8 cellular contexts compared by ENCODE assay signal in genomic region chr10:99731296-99732032, GRCh38. TPM values are rescaled to one million over a fixed set of nuclear protein-coding genes. Genes with fewer than 3 reads are reported as not detected.
DNase-seq lines count a peak whose midpoint lies in the region; ATAC-seq and TF ChIP-seq lines count a peak whose summit lies in the region.

No MANE protein-coding gene starts in this region.

- peak overlapping the region; percentile 93 for H2AFZ ChIP-seq in GM23248

- H4K20me1 ChIP-seq in GM23248 (ENCODE audit: insufficient read depth) = no peaks in the 10 kb centered on the region

- H3K9ac ChIP-seq in GM23248 = peak overlapping the region; percentile 86

- no peak for TF ChIP-seq POLR2A in spleen (IDR thresholded peaks at IDR 0.05)

- H3K27ac Mint-ChIP-seq in CD14-positive monocyte (peak overlapping the region; percentile 91 to 99 (median 99)), T-helper 17 cell (peak overlapping the region; percentile 99), glutamatergic neuron (ENCODE audit: unreplicated experiment) (peak overlapping the region; percentile 97)

- H3K79me2 ChIP-seq in GM23248 (ENCODE audit: insufficient read depth) = peaks cover 46% of the 10 kb centered on the region

- no peak for DNase-seq in CD14-positive monocyte (ENCODE audit: low spot score)
- DNase-seq in GM23248 = no peak
- DNase-seq in T-helper 17 cell = no peak
- no peak for DNase-seq in glutamatergic neuron
- DNase-seq in spleen = no peak
- no peak for DNase-seq in A172 (ENCODE audit: low spot score)
- no peak for DNase-seq in NCI-H1417 treated with DMSO at 0.1 percent for 48 hours (lab: John Stamatoyannopoulos, UW)
- DNase-seq in activated CD4-positive, alpha-beta T cell treated with anti-CD3 and anti-CD28 coated beads for 48 hours = no peak

- H3K4me1 Mint-ChIP-seq in CD14-positive monocyte (peaks cover 18% of the 10 kb centered on the region), T-helper 17 cell (peaks cover 25% of the 10 kb centered on the region), glutamatergic neuron (ENCODE audit: low read depth, unreplicated experiment) (peaks cover 6% of the 10 kb centered on the region)

- peaks cover 10% of the 10 kb centered on the region for H3K36me3 ChIP-seq in GM23248 (ENCODE audit: low read depth)
- H3K36me3 ChIP-seq in spleen = peaks cover 0 to 46% (median 19%) of the 10 kb centered on the region in 6 donors

- H3K4me1 ChIP-seq in GM23248 (ENCODE audit: insufficient read depth) (peaks cover 20% of the 10 kb centered on the region; the same call in 1 of the 2 replicates), spleen (peaks cover 4 to 69% (median 42%) of the 10 kb centered on the region in 6 donors)

- no peaks in the 10 kb centered on the region for H3K9me2 ChIP-seq in GM23248 (ENCODE audit: insufficient read depth)

- H3K36me3 Mint-ChIP-seq in CD14-positive monocyte (peaks cover 28 to 39% of the 10 kb centered on the region in 2 donors), T-helper 17 cell (ENCODE audit: low read depth) (peaks cover 2% of the 10 kb centered on the region), glutamatergic neuron (ENCODE audit: unreplicated experiment) (no peaks in the 10 kb centered on the region)

- ATAC-seq in T-helper 17 cell = no peak

- peaks cover 17% of the 10 kb centered on the region for H3F3A ChIP-seq in GM23248 (ENCODE audit: insufficient read depth)

- H3K4me3 ChIP-seq in GM23248 (peak overlapping the region; percentile 96), spleen (peak overlapping the region; percentile 70 to 89 (median 84))

- intact Hi-C loops in CD14-positive monocyte (cut with micrococcal nuclease) (no loop called here), spleen (cut with DNase I; ENCODE audit: low total_unique reads) (no loop called here)

- WGBS in GM23248 (ENCODE audit: low coverage in 1 of 2, low lambda C conversion rate in 2 of 2, missing lambda C conversion rate in 2 of 2), 2 experiments = 4 to 5% methylated on average over 16 of the region's 16 CpGs
- 3 to 5% (median 4%) methylated on average over 14 to 16 of the region's 16 CpGs for WGBS in spleen, 5 donors

- H3K27me3 ChIP-seq in GM23248 (replicated peaks; ENCODE audit: insufficient read depth) (no peaks in the 10 kb centered on the region), spleen (replicated peaks in 1 of 7) (no peaks in the 10 kb centered on the region)

- H3K27me3 Mint-ChIP-seq in CD14-positive monocyte (ENCODE audit: low read depth in 3 of 3) = peaks cover 0 to 3% (median 0%) of the 10 kb centered on the region in 3 donors
- no peaks in the 10 kb centered on the region for H3K27me3 Mint-ChIP-seq in T-helper 17 cell
- no peaks in the 10 kb centered on the region for H3K27me3 Mint-ChIP-seq in glutamatergic neuron (ENCODE audit: unreplicated experiment)

- peak overlapping the region; percentile 99 to 100 for H3K4me3 Mint-ChIP-seq in CD14-positive monocyte
- H3K4me3 Mint-ChIP-seq in T-helper 17 cell = peak overlapping the region; percentile 100
- H3K4me3 Mint-ChIP-seq in glutamatergic neuron (ENCODE audit: unreplicated experiment) = peak overlapping the region; percentile 99

- no peaks in the 10 kb centered on the region for H3K9me3 ChIP-seq in GM23248 (ENCODE audit: low read depth)
- H3K9me3 ChIP-seq in T-helper 17 cell (ENCODE audit: control insufficient read depth, low read length, poor library complexity, severe bottlenecking) = no peaks in the 10 kb centered on the region
- no peaks in the 10 kb centered on the region for H3K9me3 ChIP-seq in spleen

- H3K9me3 Mint-ChIP-seq in CD14-positive monocyte (no peaks in the 10 kb centered on the region), glutamatergic neuron (ENCODE audit: unreplicated experiment) (peaks cover 3% of the 10 kb centered on the region)

- in situ Hi-C loops in GM23248 (cut with MboI) = no loop called here

- peak overlapping the region; percentile 75 for H3K27ac ChIP-seq in GM23248
- H3K27ac ChIP-seq in spleen = peak overlapping the region; percentile 95 to 98 (median 96)

- TF ChIP-seq CTCF in CD14-positive monocyte (IDR thresholded peaks at IDR 0.05) (no peak), glutamatergic neuron (IDR thresholded peaks at IDR 0.05; ENCODE audit: partially characterized antibody, unreplicated experiment) (peak; percentile 11), spleen (IDR thresholded peaks at IDR 0.05 in 8 of 11, conservative IDR thresholded peaks at IDR 0.05 in 3 of 11) (no peak)

- peak overlapping the region; percentile 100 for H3K4me2 ChIP-seq in GM23248 (ENCODE audit: unreplicated experiment)

RNA-seq across cellular contexts. Expression of gene COX15, which starts 0.5 kb away (rescaled TPM):
- polyA plus RNA-seq in CD14-positive monocyte (10 to 100 TPM; 35.7 to 37.6 TPM), GM23248 (2016; fragmentation: Nextera tagmentation; extraction: Ambion mirVana) (17.1 and 18.3 TPM in 2 replicates), spleen (10 to 100 TPM; 14.1 to 19.5 (median 14.8) TPM)
- 20.3 and 21.4 TPM in 2 replicates for total RNA-seq in GM23248 (2014; rRNA removed; shearing (Covaris generic))
- total RNA-seq in T-helper 17 cell (10 to 100 TPM; 16.3 to 16.6 TPM), glutamatergic neuron (ENCODE audit: unreplicated experiment) (41.5 TPM), spleen (10 to 100 TPM; 34.1 to 51.1 (median 37.5) TPM)
- 46.8 and 48.7 TPM in 2 replicates for total RNA-seq in A172 (2014; rRNA removed; shearing (Covaris generic))

RNA-seq across cellular contexts. Expression of gene CUTC, which starts 0.6 kb away (rescaled TPM):
- polyA plus RNA-seq in CD14-positive monocyte = 10 to 100 TPM; 35.5 to 41.9 TPM
- total RNA-seq in GM23248 (2014; rRNA removed; shearing (Covaris generic)) = 20.2 and 20.9 TPM in 2 replicates
- 25.7 and 28.5 TPM in 2 replicates for polyA plus RNA-seq in GM23248 (2016; fragmentation: Nextera tagmentation; extraction: Ambion mirVana)
- 10 to 100 TPM; 17.1 to 17.6 TPM for total RNA-seq in T-helper 17 cell
- total RNA-seq in glutamatergic neuron (ENCODE audit: unreplicated experiment) = 10.5 TPM
- total RNA-seq in spleen = 10 to 100 TPM; 25.2 to 42.0 (median 32.6) TPM
- polyA plus RNA-seq in spleen = 10 to 100 TPM; 37.0 to 50.5 (median 43.9) TPM
- total RNA-seq in A172 (2014; rRNA removed; shearing (Covaris generic)) = 39.2 and 39.4 TPM in 2 replicates

RNA-seq across cellular contexts. Expression of gene ABCC2, which starts 51.0 kb away (rescaled TPM):
- polyA plus RNA-seq in CD14-positive monocyte = under 1 TPM; 0.09 to 0.35 TPM
- under 0.01 and 0.86 TPM in 2 replicates for total RNA-seq in GM23248 (2014; rRNA removed; shearing (Covaris generic))
- 0.19 and 0.20 TPM in 2 replicates for polyA plus RNA-seq in GM23248 (2016; fragmentation: Nextera tagmentation; extraction: Ambion mirVana)
- 1 to 10 TPM; 3.0 to 3.2 TPM for total RNA-seq in T-helper 17 cell
- 0.39 TPM for total RNA-seq in glutamatergic neuron (ENCODE audit: unreplicated experiment)
- 1 to 10 TPM; 1.3 to 4.9 (median 3.4) TPM for total RNA-seq in spleen
- polyA plus RNA-seq in spleen = 1 to 10 TPM; 1.0 to 1.3 (median 1.2) TPM
- total RNA-seq in A172 (2014; rRNA removed; shearing (Covaris generic)) = 0.69 and 1.8 TPM in 2 replicates
